ENCODE assay signal across 1 cellular context in genomic region chr18:34364699-34365098, GRCh38.
A peak's percentile ranks its signal among the peaks of the same experiment; 100 is the strongest.
TF ChIP-seq lines count a peak whose summit lies in the region.

No MANE protein-coding gene starts in this region.

TF ChIP-seq in HepG2, 621 proteins besides CTCF, POLR2A, EP300 and RAD21 (continued from another document):
- no peak for TF ChIP-seq ZHX2 (IDR thresholded peaks at IDR 0.05; ENCODE audit: low read depth)
- no peak for TF ChIP-seq ZHX2 (CRISPR knock-in tag; IDR thresholded peaks at IDR 0.05; ENCODE audit: borderline replicate concordance)
- no peak for TF ChIP-seq NKX3-1 (CRISPR knock-in tag; IDR thresholded peaks at IDR 0.05)
- TF ChIP-seq LBX2 (CRISPR knock-in tag; IDR thresholded peaks at IDR 0.05; ENCODE audit: borderline replicate concordance), result no peak
- TF ChIP-seq ZNF121 (CRISPR knock-in tag; IDR thresholded peaks at IDR 0.05), result no peak
- no peak for TF ChIP-seq ZNF609 (CRISPR knock-in tag; IDR thresholded peaks at IDR 0.05; ENCODE audit: borderline replicate concordance)
- TF ChIP-seq ZNF644 (CRISPR knock-in tag; IDR thresholded peaks at IDR 0.05; ENCODE audit: low read depth), result no peak
- no peak for TF ChIP-seq FOXP4 (CRISPR knock-in tag; IDR thresholded peaks at IDR 0.05)
- TF ChIP-seq FOXA3 (CRISPR knock-in tag; IDR thresholded peaks at IDR 0.05), result peak; percentile 15; the same call in 1 of the 2 replicates
- no peak for TF ChIP-seq ZNF660 (CRISPR knock-in tag; IDR thresholded peaks at IDR 0.05; ENCODE audit: borderline replicate concordance, low read depth)
- no peak for TF ChIP-seq SATB2 (CRISPR knock-in tag; IDR thresholded peaks at IDR 0.05)
- TF ChIP-seq HMGXB4 (CRISPR knock-in tag; IDR thresholded peaks at IDR 0.05; ENCODE audit: borderline replicate concordance in 1 of 2, low read depth in 1 of 2), result no peak
- TF ChIP-seq FOXP1 (IDR thresholded peaks at IDR 0.05), result no peak
- TF ChIP-seq FOXP1 (CRISPR knock-in tag; IDR thresholded peaks at IDR 0.05), result peak; percentile 17; the same call in 1 of the 2 replicates
- TF ChIP-seq YEATS2 (CRISPR knock-in tag; IDR thresholded peaks at IDR 0.05; ENCODE audit: borderline replicate concordance), result no peak
